1 cellular context compared by ENCODE assay signal in the genomic region with DNA sequence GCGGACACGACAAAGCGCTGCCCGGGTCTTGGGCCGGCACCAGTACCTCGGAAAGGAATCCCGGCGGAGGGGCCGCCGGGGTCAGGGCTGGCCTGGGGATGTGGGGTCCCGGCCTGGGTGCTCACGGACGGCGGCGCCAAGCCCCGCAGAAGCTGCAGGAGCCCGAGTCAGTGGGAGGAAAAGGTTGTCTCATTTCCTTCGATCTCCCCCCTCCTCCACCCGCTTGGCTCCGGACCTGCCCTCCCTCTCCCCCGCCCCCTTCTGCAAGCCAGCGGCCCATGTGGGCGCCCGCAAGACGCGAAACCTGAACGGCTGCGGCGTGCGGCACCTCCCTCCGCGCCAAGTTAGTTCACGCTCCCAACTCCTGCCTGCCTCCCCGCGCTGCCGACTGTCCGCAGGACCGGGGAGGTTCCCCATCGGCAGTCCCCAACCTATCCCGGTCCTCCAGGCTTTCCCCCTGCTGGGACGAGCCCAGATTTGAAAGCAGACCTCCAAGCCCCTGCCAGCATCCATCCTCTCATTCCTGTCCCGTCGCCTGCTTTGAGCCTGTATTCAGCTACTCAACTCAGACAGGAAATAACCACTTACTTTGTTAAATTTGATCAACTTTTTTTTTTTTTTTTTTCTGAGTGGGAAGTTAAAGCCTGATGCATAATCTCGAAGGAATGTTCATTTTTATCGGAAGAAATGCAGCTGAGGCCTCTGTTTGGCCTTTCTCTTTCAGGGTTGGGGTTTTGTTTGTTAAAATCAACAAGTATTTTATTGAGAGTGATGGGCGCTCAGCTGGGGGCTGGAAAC.
TF ChIP-seq lines count a peak whose summit lies in the region.

A gene with protein sequence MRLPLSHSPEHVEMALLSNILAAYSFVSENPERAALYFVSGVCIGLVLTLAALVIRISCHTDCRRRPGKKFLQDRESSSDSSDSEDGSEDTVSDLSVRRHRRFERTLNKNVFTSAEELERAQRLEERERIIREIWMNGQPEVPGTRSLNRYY (minus strand): TSS at position 172 of the 798 bp plus-strand sequence. CDS start 42,799 bp downstream, outside the sequence.

TF ChIP-seq in HepG2, 621 proteins besides CTCF, POLR2A, EP300 and RAD21 (continued from another document and continues in another):
- TF ChIP-seq, protein P1, sequence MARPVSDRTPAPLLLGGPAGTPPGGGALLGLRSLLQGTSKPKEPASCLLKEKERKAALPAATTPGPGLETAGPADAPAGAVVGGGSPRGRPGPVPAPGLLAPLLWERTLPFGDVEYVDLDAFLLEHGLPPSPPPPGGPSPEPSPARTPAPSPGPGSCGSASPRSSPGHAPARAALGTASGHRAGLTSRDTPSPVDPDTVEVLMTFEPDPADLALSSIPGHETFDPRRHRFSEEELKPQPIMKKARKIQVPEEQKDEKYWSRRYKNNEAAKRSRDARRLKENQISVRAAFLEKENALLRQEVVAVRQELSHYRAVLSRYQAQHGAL (CRISPR knock-in tag; IDR thresholded peaks at IDR 0.05; ENCODE audit: not compliant biosample characterization): no peak
- TF ChIP-seq KDM5B (CRISPR knock-in tag; IDR thresholded peaks at IDR 0.05; ENCODE audit: borderline replicate concordance) (0 out of 2 replicates have a peak, but pooled peaks have one; percentile 70), RNF2 (conservative IDR thresholded peaks at IDR 0.05; ENCODE audit: low read depth) (no peak), ETV6 (CRISPR knock-in tag; conservative IDR thresholded peaks at IDR 0.05) (no peak; the same call in 1 of the 2 replicates), AGO2 (optimal IDR thresholded peaks at IDR 0.05; ENCODE audit: low read depth, low read length) (peak; percentile 70), ZNF350 (CRISPR knock-in tag; IDR thresholded peaks at IDR 0.05; ENCODE audit: borderline replicate concordance, low read depth) (peak; percentile 31; the same call in 1 of the 2 replicates), ZFP1 (CRISPR knock-in tag; IDR thresholded peaks at IDR 0.05) (peak; percentile 44; the same call in 1 of the 2 replicates), MXD4 (CRISPR knock-in tag; IDR thresholded peaks at IDR 0.05) (peak; percentile 69), ZBTB14 (CRISPR knock-in tag; IDR thresholded peaks at IDR 0.05) (peak; percentile 23), NKX3-1 (CRISPR knock-in tag; IDR thresholded peaks at IDR 0.05) (no peak), MTA3 (CRISPR knock-in tag; IDR thresholded peaks at IDR 0.05) (no peak), NCOA2 (CRISPR knock-in tag; IDR thresholded peaks at IDR 0.05) (peak; percentile 20; the same call in 1 of the 2 replicates), FLYWCH1 (CRISPR knock-in tag; IDR thresholded peaks at IDR 0.05) (peak; percentile 92), ZNF136 (CRISPR knock-in tag; IDR thresholded peaks at IDR 0.05; ENCODE audit: low read depth) (no peak; the same call in 1 of the 2 replicates), ZNF781 (CRISPR knock-in tag; IDR thresholded peaks at IDR 0.05; ENCODE audit: borderline replicate concordance, not compliant biosample characterization) (peak; percentile 44), ZSCAN30 (CRISPR knock-in tag; IDR thresholded peaks at IDR 0.05) (no peak), ZNF251 (CRISPR knock-in tag; IDR thresholded peaks at IDR 0.05) (no peak), ZBTB33 (CRISPR knock-in tag; IDR thresholded peaks at IDR 0.05) (0 out of 2 replicates have a peak, but pooled peaks have one; percentile 7), ZNF496 (CRISPR knock-in tag; IDR thresholded peaks at IDR 0.05; ENCODE audit: insufficient replicate concordance) (no peak), SNRNP70 (IDR thresholded peaks at IDR 0.05; ENCODE audit: low read depth, low read length) (no peak), SMYD3 (CRISPR knock-in tag; IDR thresholded peaks at IDR 0.05) (no peak), RBFOX2 (IDR thresholded peaks at IDR 0.05; ENCODE audit: low read depth, low read length) (peak; percentile 87), SALL1 (CRISPR knock-in tag; IDR thresholded peaks at IDR 0.05) (peak; percentile 86), ZNF280D (CRISPR knock-in tag; IDR thresholded peaks at IDR 0.05) (peak; percentile 59; the same call in 1 of the 2 replicates), SMAD3 (CRISPR knock-in tag; IDR thresholded peaks at IDR 0.05) (peak; percentile 74; the same call in 1 of the 2 replicates), ZNF382 (CRISPR knock-in tag; IDR thresholded peaks at IDR 0.05; ENCODE audit: borderline replicate concordance) (no peak), PLRG1 (conservative IDR thresholded peaks at IDR 0.05) (no peak), REL (CRISPR knock-in tag; conservative IDR thresholded peaks at IDR 0.05) (no peak; the same call in 1 of the 2 replicates)
- TF ChIP-seq, protein P2, sequence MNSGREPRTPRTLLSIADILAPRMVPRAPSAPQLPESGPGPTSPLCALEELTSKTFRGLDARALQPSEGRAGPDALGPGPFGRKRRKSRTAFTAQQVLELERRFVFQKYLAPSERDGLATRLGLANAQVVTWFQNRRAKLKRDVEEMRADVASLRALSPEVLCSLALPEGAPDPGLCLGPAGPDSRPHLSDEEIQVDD (CRISPR knock-in tag; IDR thresholded peaks at IDR 0.05; ENCODE audit: borderline replicate concordance): no peak
- TF ChIP-seq, protein P3, sequence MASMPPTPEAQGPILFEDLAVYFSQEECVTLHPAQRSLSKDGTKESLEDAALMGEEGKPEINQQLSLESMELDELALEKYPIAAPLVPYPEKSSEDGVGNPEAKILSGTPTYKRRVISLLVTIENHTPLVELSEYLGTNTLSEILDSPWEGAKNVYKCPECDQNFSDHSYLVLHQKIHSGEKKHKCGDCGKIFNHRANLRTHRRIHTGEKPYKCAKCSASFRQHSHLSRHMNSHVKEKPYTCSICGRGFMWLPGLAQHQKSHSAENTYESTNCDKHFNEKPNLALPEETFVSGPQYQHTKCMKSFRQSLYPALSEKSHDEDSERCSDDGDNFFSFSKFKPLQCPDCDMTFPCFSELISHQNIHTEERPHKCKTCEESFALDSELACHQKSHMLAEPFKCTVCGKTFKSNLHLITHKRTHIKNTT (CRISPR knock-in tag; IDR thresholded peaks at IDR 0.05): no peak
- TF ChIP-seq, protein P4, sequence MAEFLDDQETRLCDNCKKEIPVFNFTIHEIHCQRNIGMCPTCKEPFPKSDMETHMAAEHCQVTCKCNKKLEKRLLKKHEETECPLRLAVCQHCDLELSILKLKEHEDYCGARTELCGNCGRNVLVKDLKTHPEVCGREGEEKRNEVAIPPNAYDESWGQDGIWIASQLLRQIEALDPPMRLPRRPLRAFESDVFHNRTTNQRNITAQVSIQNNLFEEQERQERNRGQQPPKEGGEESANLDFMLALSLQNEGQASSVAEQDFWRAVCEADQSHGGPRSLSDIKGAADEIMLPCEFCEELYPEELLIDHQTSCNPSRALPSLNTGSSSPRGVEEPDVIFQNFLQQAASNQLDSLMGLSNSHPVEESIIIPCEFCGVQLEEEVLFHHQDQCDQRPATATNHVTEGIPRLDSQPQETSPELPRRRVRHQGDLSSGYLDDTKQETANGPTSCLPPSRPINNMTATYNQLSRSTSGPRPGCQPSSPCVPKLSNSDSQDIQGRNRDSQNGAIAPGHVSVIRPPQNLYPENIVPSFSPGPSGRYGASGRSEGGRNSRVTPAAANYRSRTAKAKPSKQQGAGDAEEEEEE (CRISPR knock-in tag; IDR thresholded peaks at IDR 0.05; ENCODE audit: borderline replicate concordance): no peak
- TF ChIP-seq, protein P5, sequence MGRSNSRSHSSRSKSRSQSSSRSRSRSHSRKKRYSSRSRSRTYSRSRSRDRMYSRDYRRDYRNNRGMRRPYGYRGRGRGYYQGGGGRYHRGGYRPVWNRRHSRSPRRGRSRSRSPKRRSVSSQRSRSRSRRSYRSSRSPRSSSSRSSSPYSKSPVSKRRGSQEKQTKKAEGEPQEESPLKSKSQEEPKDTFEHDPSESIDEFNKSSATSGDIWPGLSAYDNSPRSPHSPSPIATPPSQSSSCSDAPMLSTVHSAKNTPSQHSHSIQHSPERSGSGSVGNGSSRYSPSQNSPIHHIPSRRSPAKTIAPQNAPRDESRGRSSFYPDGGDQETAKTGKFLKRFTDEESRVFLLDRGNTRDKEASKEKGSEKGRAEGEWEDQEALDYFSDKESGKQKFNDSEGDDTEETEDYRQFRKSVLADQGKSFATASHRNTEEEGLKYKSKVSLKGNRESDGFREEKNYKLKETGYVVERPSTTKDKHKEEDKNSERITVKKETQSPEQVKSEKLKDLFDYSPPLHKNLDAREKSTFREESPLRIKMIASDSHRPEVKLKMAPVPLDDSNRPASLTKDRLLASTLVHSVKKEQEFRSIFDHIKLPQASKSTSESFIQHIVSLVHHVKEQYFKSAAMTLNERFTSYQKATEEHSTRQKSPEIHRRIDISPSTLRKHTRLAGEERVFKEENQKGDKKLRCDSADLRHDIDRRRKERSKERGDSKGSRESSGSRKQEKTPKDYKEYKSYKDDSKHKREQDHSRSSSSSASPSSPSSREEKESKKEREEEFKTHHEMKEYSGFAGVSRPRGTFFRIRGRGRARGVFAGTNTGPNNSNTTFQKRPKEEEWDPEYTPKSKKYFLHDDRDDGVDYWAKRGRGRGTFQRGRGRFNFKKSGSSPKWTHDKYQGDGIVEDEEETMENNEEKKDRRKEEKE (IDR thresholded peaks at IDR 0.05): no peak
- TF ChIP-seq, protein P6, sequence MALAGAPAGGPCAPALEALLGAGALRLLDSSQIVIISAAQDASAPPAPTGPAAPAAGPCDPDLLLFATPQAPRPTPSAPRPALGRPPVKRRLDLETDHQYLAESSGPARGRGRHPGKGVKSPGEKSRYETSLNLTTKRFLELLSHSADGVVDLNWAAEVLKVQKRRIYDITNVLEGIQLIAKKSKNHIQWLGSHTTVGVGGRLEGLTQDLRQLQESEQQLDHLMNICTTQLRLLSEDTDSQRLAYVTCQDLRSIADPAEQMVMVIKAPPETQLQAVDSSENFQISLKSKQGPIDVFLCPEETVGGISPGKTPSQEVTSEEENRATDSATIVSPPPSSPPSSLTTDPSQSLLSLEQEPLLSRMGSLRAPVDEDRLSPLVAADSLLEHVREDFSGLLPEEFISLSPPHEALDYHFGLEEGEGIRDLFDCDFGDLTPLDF (CRISPR knock-in tag; IDR thresholded peaks at IDR 0.05): peak; percentile 45; the same call in 1 of the 2 replicates
